In the genomic region with DNA sequence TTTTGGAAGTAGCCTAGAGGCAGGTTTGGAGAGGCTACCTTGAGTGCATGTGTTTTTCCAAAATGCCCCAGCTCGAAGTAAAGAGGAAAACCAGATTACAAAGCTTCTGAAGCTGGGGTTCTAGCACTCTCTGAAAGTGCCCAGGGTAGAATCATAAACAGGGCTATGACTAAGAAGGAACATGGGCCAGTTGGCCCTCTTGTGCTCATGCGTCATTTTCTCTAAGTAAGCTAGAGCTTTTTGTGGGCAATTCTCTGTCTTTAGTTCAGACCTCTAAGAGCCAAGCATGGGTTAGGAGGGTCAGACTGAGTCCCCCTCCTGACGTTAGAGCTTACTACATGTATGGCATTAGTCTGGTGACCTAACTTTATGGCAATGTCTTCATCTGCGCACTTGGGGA, we compare ENCODE assay signal across 24 cellular contexts.
A peak's percentile ranks its signal among the peaks of the same experiment; 100 is the strongest.
DNase-seq lines count a peak whose midpoint lies in the region; ATAC-seq, FAIRE-seq and TF ChIP-seq lines count a peak whose summit lies in the region.
"Had no signal": no experiment of that assay in that cellular context is flagged by ENCODE, and none has a peak within 500 bp of the region (broad histone marks: within the 10 kb centered on the region; RNA-seq: fewer than 3 reads in every experiment).

No MANE protein-coding gene starts in this region.

- H3K36me3 Mint-ChIP-seq in astrocyte (ENCODE audit: low read depth, unreplicated experiment), result no peaks in the 10 kb centered on the region
- H3K36me3 Mint-ChIP-seq: activated CD8-positive, alpha-beta memory T cell treated with anti-CD3 and anti-CD28 coated beads, Interleukin-2, amount 10 ng/mL, durations not matched to agents 7 days and 5 days; IgD-negative memory B cell; naive B cell had no signal

- no peak for TF ChIP-seq CTCF in astrocyte (IDR thresholded peaks at IDR 0.05; ENCODE audit: insufficient read depth, low read depth, low read length)
- no peak for TF ChIP-seq CTCF in left lung (IDR thresholded peaks at IDR 0.05)

- no peaks in the 10 kb centered on the region for H3K79me2 ChIP-seq in astrocyte (ENCODE audit: insufficient read depth, low read length)

- DNase-seq in GM12891 (ENCODE audit: insufficient read length, low spot score) (no peak), astrocyte (ENCODE audit: low read depth) (peak; percentile 44), right cardiac atrium (no peak), putamen (ENCODE audit: low spot score) (peak; percentile 25), T-helper 2 cell (no peak), MV-4-11 (lab: John Stamatoyannopoulos, UW) (no peak), left lung (no peak)
- DNase-seq: ACHN; activated CD4-positive, alpha-beta T cell treated with anti-CD3 and anti-CD28 coated beads, Interleukin-2, amount 10 ng/mL, durations not matched to agents 24 days and 14 days; activated CD8-positive, alpha-beta memory T cell treated with anti-CD3 and anti-CD28 coated beads, Interleukin-2, amount 10 ng/mL, durations not matched to agents 7 days and 5 days; activated naive CD4-positive, alpha-beta T cell treated with anti-CD3 and anti-CD28 coated beads, Interleukin-2, amount 50 U/mL, for 16 hours; effector CD4-positive, alpha-beta T cell; lower lobe of right lung; naive B cell; NCI-H146; NCI-H526; retina; SK-N-SH had no signal

- no peak overlapping the region for H3K4me3 Mint-ChIP-seq in astrocyte (ENCODE audit: unreplicated experiment)
- H3K4me3 Mint-ChIP-seq: activated CD4-positive, alpha-beta T cell treated with anti-CD3 and anti-CD28 coated beads, Interleukin-2, amount 10 ng/mL, durations not matched to agents 24 days and 14 days; activated CD8-positive, alpha-beta memory T cell treated with anti-CD3 and anti-CD28 coated beads, Interleukin-2, amount 10 ng/mL, durations not matched to agents 7 days and 5 days; IgD-negative memory B cell; naive B cell; T-helper 2 cell treated with Interferon-gamma antibody and Interleukin-4, amounts not matched to agents 5 μg/mL and 100 μg/mL, for 36 hours had no signal

- H3K9me3 ChIP-seq in astrocyte (ENCODE audit: insufficient read depth, low read depth, low read length) (no peaks in the 10 kb centered on the region), right cardiac atrium (ENCODE audit: control insufficient read depth, low read length) (no peaks in the 10 kb centered on the region), left lung (no peaks in the 10 kb centered on the region)
- H3K9me3 ChIP-seq: BLaER1 treated with 17β-estradiol and CSF1 and Interleukin-3, amounts not matched to agents 10 nM and 100 nM; lower lobe of right lung; SK-N-SH had no signal

- H3K9ac ChIP-seq in astrocyte (ENCODE audit: low read length), result no peak overlapping the region
- H3K9ac ChIP-seq: BLaER1 treated with 17β-estradiol and CSF1 and Interleukin-3, amounts not matched to agents 10 nM and 100 nM; SK-N-SH had no signal

- 89% methylated on average over 4 of the region's 4 CpGs for WGBS in right cardiac atrium

- peaks cover 8% of the 10 kb centered on the region for H3K4me1 ChIP-seq in astrocyte (ENCODE audit: insufficient read depth, low read length)
- peaks cover 19% of the 10 kb centered on the region for H3K4me1 ChIP-seq in right cardiac atrium (ENCODE audit: control insufficient read depth, insufficient read depth, low read length)
- no peaks in the 10 kb centered on the region for H3K4me1 ChIP-seq in left lung
- H3K4me1 ChIP-seq: BLaER1 treated with 17β-estradiol and CSF1 and Interleukin-3, amounts not matched to agents 10 nM and 100 nM; lower lobe of right lung had no signal

- peaks cover 6% of the 10 kb centered on the region for H3K27me3 Mint-ChIP-seq in astrocyte (ENCODE audit: low read depth, unreplicated experiment)

- no peaks in the 10 kb centered on the region for H4K20me1 ChIP-seq in astrocyte (ENCODE audit: insufficient read depth, low read length)
- H4K20me1 ChIP-seq: BLaER1 treated with 17β-estradiol and CSF1 and Interleukin-3, amounts not matched to agents 10 nM and 100 nM had no signal

- no peak for ATAC-seq in right cardiac atrium
- ATAC-seq in GM18870 (IDR thresholded peaks at IDR 0.05; ENCODE audit: unreplicated experiment), result no peak
- ATAC-seq in left lung, result no peak
- ATAC-seq: activated CD8-positive, alpha-beta memory T cell treated with anti-CD3 and anti-CD28 coated beads, Interleukin-2, amount 10 ng/mL, durations not matched to agents 7 days and 5 days had no signal

- FAIRE-seq in GM12891 (lab: Jason Lieb, UNC), result peak; percentile 43
- no peak for FAIRE-seq in astrocyte (lab: Jason Lieb, UNC)
- FAIRE-seq: GM18507 had no signal

- no peaks in the 10 kb centered on the region for H3K36me3 ChIP-seq in astrocyte (ENCODE audit: insufficient read depth, low read length)
- H3K36me3 ChIP-seq in left lung, result no peaks in the 10 kb centered on the region
- H3K36me3 ChIP-seq: BLaER1 treated with 17β-estradiol and CSF1 and Interleukin-3, amounts not matched to agents 10 nM and 100 nM; lower lobe of right lung had no signal

- H3K27me3 ChIP-seq in astrocyte (ENCODE audit: insufficient read depth, low read length), result no peaks in the 10 kb centered on the region
- H3K27me3 ChIP-seq in right cardiac atrium (ENCODE audit: control insufficient read depth, insufficient read depth), result no peaks in the 10 kb centered on the region
- H3K27me3 ChIP-seq in left lung, result no peaks in the 10 kb centered on the region
- H3K27me3 ChIP-seq: BLaER1 treated with 17β-estradiol and CSF1 and Interleukin-3, amounts not matched to agents 10 nM and 100 nM had no signal

- H3K27ac Mint-ChIP-seq in astrocyte (ENCODE audit: unreplicated experiment), result no peak overlapping the region
- H3K27ac Mint-ChIP-seq: activated CD4-positive, alpha-beta T cell treated with anti-CD3 and anti-CD28 coated beads, Interleukin-2, amount 10 ng/mL, durations not matched to agents 24 days and 14 days; activated CD8-positive, alpha-beta memory T cell treated with anti-CD3 and anti-CD28 coated beads, Interleukin-2, amount 10 ng/mL, durations not matched to agents 7 days and 5 days; IgD-negative memory B cell; naive B cell; T-helper 2 cell treated with Interferon-gamma antibody and Interleukin-4, amounts not matched to agents 5 μg/mL and 100 μg/mL, for 36 hours had no signal

- no peaks in the 10 kb centered on the region for H3K9me3 Mint-ChIP-seq in astrocyte (ENCODE audit: unreplicated experiment)
- H3K9me3 Mint-ChIP-seq: activated CD4-positive, alpha-beta T cell treated with anti-CD3 and anti-CD28 coated beads, Interleukin-2, amount 10 ng/mL, durations not matched to agents 24 days and 14 days; IgD-negative memory B cell; naive B cell; T-helper 2 cell treated with Interferon-gamma antibody and Interleukin-4, amounts not matched to agents 5 μg/mL and 100 μg/mL, for 36 hours had no signal

- H3K4me3 ChIP-seq in astrocyte (ENCODE audit: insufficient read depth, low read depth, low read length) (no peak overlapping the region), right cardiac atrium (ENCODE audit: low read length) (no peak overlapping the region), left lung (no peak overlapping the region)
- H3K4me3 ChIP-seq: BLaER1 treated with 17β-estradiol and CSF1 and Interleukin-3, amounts not matched to agents 10 nM and 100 nM; lower lobe of right lung had no signal

- no peak for TF ChIP-seq POLR2A in GM12891 (IDR thresholded peaks at IDR 0.05; ENCODE audit: low read depth, low read length)

- intact Hi-C loops in right cardiac atrium (cut with DNase I) (no loop called here), left lung (cut with DNase I) (no loop called here)

- no peak overlapping the region for H3K4me2 ChIP-seq in astrocyte (ENCODE audit: low read length)
- H3K4me2 ChIP-seq: BLaER1 treated with 17β-estradiol and CSF1 and Interleukin-3, amounts not matched to agents 10 nM and 100 nM; SK-N-SH had no signal

- H3K4me1 Mint-ChIP-seq in astrocyte (ENCODE audit: low read depth, unreplicated experiment), result peaks cover 8% of the 10 kb centered on the region
- H3K4me1 Mint-ChIP-seq: activated CD4-positive, alpha-beta T cell treated with anti-CD3 and anti-CD28 coated beads, Interleukin-2, amount 10 ng/mL, durations not matched to agents 24 days and 14 days; activated CD8-positive, alpha-beta memory T cell treated with anti-CD3 and anti-CD28 coated beads, Interleukin-2, amount 10 ng/mL, durations not matched to agents 7 days and 5 days; IgD-negative memory B cell; naive B cell had no signal

- no peak overlapping the region for H3K27ac ChIP-seq in astrocyte (ENCODE audit: low read depth, low read length)
- peak overlapping the region; percentile 15 for H3K27ac ChIP-seq in right cardiac atrium (ENCODE audit: low read length)
- no peak overlapping the region for H3K27ac ChIP-seq in left lung
- H3K27ac ChIP-seq: BLaER1 treated with 17β-estradiol and CSF1 and Interleukin-3, amounts not matched to agents 10 nM and 100 nM; lower lobe of right lung; VCaP had no signal

- no peak overlapping the region for H2AFZ ChIP-seq in astrocyte (ENCODE audit: low read depth, low read length)

TF ChIP-seq in GM12891, 5 proteins besides CTCF, POLR2A, EP300 and RAD21:
- no peak for TF ChIP-seq SPI1 (IDR thresholded peaks at IDR 0.05; ENCODE audit: low read depth, low read length)
- no peak for TF ChIP-seq POU2F2 (IDR thresholded peaks at IDR 0.05; ENCODE audit: low read depth, low read length)
- no peak for TF ChIP-seq TAF1 (IDR thresholded peaks at IDR 0.05; ENCODE audit: low read depth, low read length)
- TF ChIP-seq PAX5 (IDR thresholded peaks at IDR 0.05; ENCODE audit: insufficient read depth, low read length, severe bottlenecking), result no peak
- no peak for TF ChIP-seq POLR2AphosphoS5 (IDR thresholded peaks at IDR 0.05; ENCODE audit: low read depth, low read length)

Comparison
In these comparisons a context has a peak if more than half of its experiments do, and no peak if none do; other contexts are left out.
1. DNase-seq: peak in astrocyte (single experiment) and putamen (single experiment); none in GM12891 (single experiment), right cardiac atrium (0 of 3), T-helper 2 cell (0 of 5), MV-4-11 (single experiment) and left lung (0 of 2).